ENCODE assay signal across 1 cellular context in the genomic region with DNA sequence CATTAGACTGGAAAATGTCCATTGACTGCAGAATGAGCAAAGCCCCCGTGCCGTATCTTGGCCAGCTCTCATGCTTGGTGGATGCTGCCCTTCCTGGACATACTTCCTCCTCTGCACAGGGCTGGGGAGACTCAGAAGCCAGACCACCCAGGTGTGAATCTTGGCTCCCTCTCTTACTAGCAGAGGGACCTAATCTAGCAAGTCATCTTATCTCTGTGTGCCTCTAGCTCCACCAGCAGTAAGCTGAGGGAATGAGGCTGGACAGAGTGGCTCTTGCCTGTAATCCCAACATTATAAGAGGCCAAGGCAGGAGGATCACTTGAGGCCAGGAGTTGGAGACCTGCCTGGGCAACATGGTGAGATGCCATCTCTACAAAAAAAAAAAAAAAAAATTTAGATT.
TF ChIP-seq lines count a peak whose summit lies in the region.

No MANE protein-coding gene starts in this region.

TF ChIP-seq in GM23338, 12 proteins besides CTCF, POLR2A, EP300 and RAD21 (continued from another document):
- TF ChIP-seq, protein P1, sequence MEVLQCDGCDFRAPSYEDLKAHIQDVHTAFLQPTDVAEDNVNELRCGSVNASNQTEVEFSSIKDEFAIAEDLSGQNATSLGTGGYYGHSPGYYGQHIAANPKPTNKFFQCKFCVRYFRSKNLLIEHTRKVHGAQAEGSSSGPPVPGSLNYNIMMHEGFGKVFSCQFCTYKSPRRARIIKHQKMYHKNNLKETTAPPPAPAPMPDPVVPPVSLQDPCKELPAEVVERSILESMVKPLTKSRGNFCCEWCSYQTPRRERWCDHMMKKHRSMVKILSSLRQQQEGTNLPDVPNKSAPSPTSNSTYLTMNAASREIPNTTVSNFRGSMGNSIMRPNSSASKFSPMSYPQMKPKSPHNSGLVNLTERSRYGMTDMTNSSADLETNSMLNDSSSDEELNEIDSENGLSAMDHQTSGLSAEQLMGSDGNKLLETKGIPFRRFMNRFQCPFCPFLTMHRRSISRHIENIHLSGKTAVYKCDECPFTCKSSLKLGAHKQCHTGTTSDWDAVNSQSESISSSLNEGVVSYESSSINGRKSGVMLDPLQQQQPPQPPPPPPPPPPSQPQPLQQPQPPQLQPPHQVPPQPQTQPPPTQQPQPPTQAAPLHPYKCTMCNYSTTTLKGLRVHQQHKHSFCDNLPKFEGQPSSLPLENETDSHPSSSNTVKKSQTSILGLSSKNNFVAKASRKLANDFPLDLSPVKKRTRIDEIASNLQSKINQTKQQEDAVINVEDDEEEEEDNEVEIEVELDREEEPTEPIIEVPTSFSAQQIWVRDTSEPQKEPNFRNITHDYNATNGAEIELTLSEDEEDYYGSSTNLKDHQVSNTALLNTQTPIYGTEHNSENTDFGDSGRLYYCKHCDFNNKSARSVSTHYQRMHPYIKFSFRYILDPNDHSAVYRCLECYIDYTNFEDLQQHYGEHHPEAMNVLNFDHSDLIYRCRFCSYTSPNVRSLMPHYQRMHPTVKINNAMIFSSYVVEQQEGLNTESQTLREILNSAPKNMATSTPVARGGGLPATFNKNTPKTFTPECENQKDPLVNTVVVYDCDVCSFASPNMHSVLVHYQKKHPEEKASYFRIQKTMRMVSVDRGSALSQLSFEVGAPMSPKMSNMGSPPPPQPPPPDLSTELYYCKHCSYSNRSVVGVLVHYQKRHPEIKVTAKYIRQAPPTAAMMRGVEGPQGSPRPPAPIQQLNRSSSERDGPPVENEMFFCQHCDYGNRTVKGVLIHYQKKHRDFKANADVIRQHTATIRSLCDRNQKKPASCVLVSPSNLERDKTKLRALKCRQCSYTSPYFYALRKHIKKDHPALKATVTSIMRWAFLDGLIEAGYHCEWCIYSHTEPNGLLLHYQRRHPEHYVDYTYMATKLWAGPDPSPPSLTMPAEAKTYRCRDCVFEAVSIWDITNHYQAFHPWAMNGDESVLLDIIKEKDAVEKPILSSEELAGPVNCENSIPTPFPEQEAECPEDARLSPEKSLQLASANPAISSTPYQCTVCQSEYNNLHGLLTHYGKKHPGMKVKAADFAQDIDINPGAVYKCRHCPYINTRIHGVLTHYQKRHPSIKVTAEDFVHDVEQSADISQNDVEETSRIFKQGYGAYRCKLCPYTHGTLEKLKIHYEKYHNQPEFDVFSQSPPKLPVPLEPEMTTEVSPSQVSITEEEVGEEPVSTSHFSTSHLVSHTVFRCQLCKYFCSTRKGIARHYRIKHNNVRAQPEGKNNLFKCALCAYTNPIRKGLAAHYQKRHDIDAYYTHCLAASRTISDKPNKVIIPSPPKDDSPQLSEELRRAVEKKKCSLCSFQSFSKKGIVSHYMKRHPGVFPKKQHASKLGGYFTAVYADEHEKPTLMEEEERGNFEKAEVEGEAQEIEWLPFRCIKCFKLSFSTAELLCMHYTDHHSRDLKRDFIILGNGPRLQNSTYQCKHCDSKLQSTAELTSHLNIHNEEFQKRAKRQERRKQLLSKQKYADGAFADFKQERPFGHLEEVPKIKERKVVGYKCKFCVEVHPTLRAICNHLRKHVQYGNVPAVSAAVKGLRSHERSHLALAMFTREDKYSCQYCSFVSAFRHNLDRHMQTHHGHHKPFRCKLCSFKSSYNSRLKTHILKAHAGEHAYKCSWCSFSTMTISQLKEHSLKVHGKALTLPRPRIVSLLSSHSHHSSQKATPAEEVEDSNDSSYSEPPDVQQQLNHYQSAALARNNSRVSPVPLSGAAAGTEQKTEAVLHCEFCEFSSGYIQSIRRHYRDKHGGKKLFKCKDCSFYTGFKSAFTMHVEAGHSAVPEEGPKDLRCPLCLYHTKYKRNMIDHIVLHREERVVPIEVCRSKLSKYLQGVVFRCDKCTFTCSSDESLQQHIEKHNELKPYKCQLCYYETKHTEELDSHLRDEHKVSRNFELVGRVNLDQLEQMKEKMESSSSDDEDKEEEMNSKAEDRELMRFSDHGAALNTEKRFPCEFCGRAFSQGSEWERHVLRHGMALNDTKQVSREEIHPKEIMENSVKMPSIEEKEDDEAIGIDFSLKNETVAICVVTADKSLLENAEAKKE (CRISPR knock-in tag; IDR thresholded peaks at IDR 0.05) = no peak
- no peak for TF ChIP-seq EZH2 (IDR thresholded peaks at IDR 0.05; ENCODE audit: low read depth, unreplicated experiment)
- no peak for TF ChIP-seq ZNF114 (CRISPR knock-in tag; IDR thresholded peaks at IDR 0.05)
